Comparison of ENCODE assay signal across 13 cellular contexts in genomic region chr1:67736750-67737149, GRCh38. TPM values are rescaled to one million over a fixed set of nuclear protein-coding genes. Genes with fewer than 3 reads are reported as not detected.
DNase-seq lines count a peak whose midpoint lies in the region; ATAC-seq, FAIRE-seq and TF ChIP-seq lines count a peak whose summit lies in the region.
"Had no signal": no experiment of that assay in that cellular context is flagged by ENCODE, and none has a peak within 500 bp of the region (broad histone marks: within the 10 kb centered on the region; RNA-seq: fewer than 3 reads in every experiment).

No MANE protein-coding gene starts in this region.

- H3K4ac ChIP-seq in trophoblast cell (ENCODE audit: low read depth, low read length), result no peak overlapping the region

- no peaks in the 10 kb centered on the region for H3K9me3 ChIP-seq in BLaER1
- H3K9me3 ChIP-seq in Karpas-422 (ENCODE audit: low read length), result no peaks in the 10 kb centered on the region
- H3K9me3 ChIP-seq in pancreas, result no peaks in the 10 kb centered on the region
- H3K9me3 ChIP-seq in trophoblast cell (ENCODE audit: insufficient read depth, low read depth, low read length), result no peaks in the 10 kb centered on the region
- H3K9me3 ChIP-seq: Caco-2 had no signal

- ATAC-seq in pancreas (no peak), HG03135 (IDR thresholded peaks at IDR 0.05; ENCODE audit: unreplicated experiment) (no peak)

- H2AFZ ChIP-seq in Karpas-422 (ENCODE audit: low read length), result peak overlapping the region; percentile 90
- H2AFZ ChIP-seq in trophoblast cell (ENCODE audit: insufficient read depth, low read length, poor library complexity), result no peak overlapping the region

- peak overlapping the region; percentile 59; the same call in 1 of the 2 replicates for H3K9ac ChIP-seq in BLaER1
- H3K9ac ChIP-seq in Karpas-422 (ENCODE audit: low read length), result peak overlapping the region; percentile 33
- no peak overlapping the region for H3K9ac ChIP-seq in trophoblast cell (ENCODE audit: low read length)

- H3K14ac ChIP-seq in trophoblast cell (ENCODE audit: low read length), result no peak overlapping the region

- no peak for TF ChIP-seq CTCF in dorsolateral prefrontal cortex (IDR thresholded peaks at IDR 0.05 in 54 of 56, conservative IDR thresholded peaks at IDR 0.05 in 2 of 56; ENCODE audit: low read depth in 1 of 56, partially characterized antibody in 56 of 56)
- no peak for TF ChIP-seq CTCF in pancreas (IDR thresholded peaks at IDR 0.05)

- no peak overlapping the region for H2AK5ac ChIP-seq in trophoblast cell (ENCODE audit: low read length)

- H3K27ac ChIP-seq in BLaER1, result peak overlapping the region; percentile 78
- peak overlapping the region; percentile 32; the same call in 1 of the 2 replicates for H3K27ac ChIP-seq in Karpas-422 (ENCODE audit: low read length)
- H3K27ac ChIP-seq in dorsolateral prefrontal cortex, result peak overlapping the region in 49 of 59 donors; percentile 5 to 84 (median 65)
- H3K27ac ChIP-seq in pancreas, result peak overlapping the region; percentile 2 to 66 (median 31)
- no peak overlapping the region for H3K27ac ChIP-seq in trophoblast cell (ENCODE audit: low read depth, low read length)

- FAIRE-seq in pancreas (lab: Jason Lieb, UNC), result no peak
- FAIRE-seq: islet of Langerhans, urothelium cell line had no signal

- H4K91ac ChIP-seq in trophoblast cell (ENCODE audit: low read depth, low read length), result no peak overlapping the region

- 91 to 93% methylated on average over 3 of the region's 3 CpGs for WGBS in pancreas, 2 donors
- no CpG with 5 or more reads among the region's 3 CpGs for WGBS in trophoblast cell (ENCODE audit: extremely low coverage, insufficient coverage, insufficient read length)

- H3K4me3 ChIP-seq in BLaER1 (0 out of 2 replicates have a peak overlapping the region, but pooled peaks have one; percentile 46), Karpas-422 (ENCODE audit: low read length) (peak overlapping the region; percentile 49; the same call in 1 of the 2 replicates), dorsolateral prefrontal cortex (peak overlapping the region in 6 of 59 donors; percentile 9 to 33 (median 31)), pancreas (no peak overlapping the region), trophoblast cell (ENCODE audit: low read depth, low read length) (no peak overlapping the region), H7 (ENCODE audit: insufficient read depth, low read depth, low read length) (no peak overlapping the region)

- H2BK120ac ChIP-seq in trophoblast cell (ENCODE audit: insufficient read depth, low read length, poor library complexity), result no peak overlapping the region

- DNase-seq in Karpas-422, result no peak
- DNase-seq in dorsolateral prefrontal cortex, result no peak
- no peak for DNase-seq in pancreas
- no peak for DNase-seq in trophoblast cell
- no peak for DNase-seq in H7
- DNase-seq in hypothalamus (lab: John Stamatoyannopoulos, UW), result no peak
- DNase-seq: activated gamma-delta T cell, Caco-2, endodermal cell had no signal

- no peak overlapping the region for H3K18ac ChIP-seq in trophoblast cell (ENCODE audit: low read length)

- H3K36me3 ChIP-seq in BLaER1, result no peaks in the 10 kb centered on the region
- H3K36me3 ChIP-seq in Karpas-422 (ENCODE audit: insufficient read depth, low read length), result no peaks in the 10 kb centered on the region
- no peaks in the 10 kb centered on the region for H3K36me3 ChIP-seq in pancreas
- H3K36me3 ChIP-seq in trophoblast cell (ENCODE audit: control insufficient read depth in 1 of 2, insufficient read depth in 2 of 2, low read length in 2 of 2), result no peaks in the 10 kb centered on the region
- H3K36me3 ChIP-seq in H7 (replicated peaks; ENCODE audit: control insufficient read depth, insufficient read depth, low read length), result no peaks in the 10 kb centered on the region

- intact Hi-C loops in dorsolateral prefrontal cortex (cut with DNase I) (no loop called here), pancreas (cut with DNase I) (no loop called here)

- H3K9me2 ChIP-seq in Karpas-422 (replicated peaks; ENCODE audit: insufficient read depth, low read length), result no peaks in the 10 kb centered on the region

- H3K4me1 ChIP-seq in BLaER1 (peaks cover 59% of the 10 kb centered on the region), Karpas-422 (ENCODE audit: low read length) (peaks cover 41% of the 10 kb centered on the region), pancreas (peaks cover 9 to 17% (median 16%) of the 10 kb centered on the region in 3 donors), trophoblast cell (ENCODE audit: control insufficient read depth in 1 of 2, insufficient read depth in 2 of 2, low read length in 2 of 2) (peaks cover 16 to 19% of the 10 kb centered on the region in 2 experiments)

- no peak overlapping the region for H4K12ac ChIP-seq in trophoblast cell (ENCODE audit: low read depth, low read length)

- H4K8ac ChIP-seq in trophoblast cell (ENCODE audit: low read depth, low read length), result no peak overlapping the region

- H3K79me2 ChIP-seq in Karpas-422 (ENCODE audit: low read length) (no peaks in the 10 kb centered on the region), trophoblast cell (ENCODE audit: control insufficient read depth, insufficient read depth, low read length, poor library complexity) (no peaks in the 10 kb centered on the region)

- H3K4me2 ChIP-seq in BLaER1 (peak overlapping the region; percentile 85), Karpas-422 (ENCODE audit: low read depth, low read length, poor library complexity, severe bottlenecking) (peak overlapping the region; percentile 63), trophoblast cell (ENCODE audit: low read length) (no peak overlapping the region)

- no peak overlapping the region for H3K23ac ChIP-seq in trophoblast cell (ENCODE audit: low read length)

- no peaks in the 10 kb centered on the region for H4K20me1 ChIP-seq in BLaER1
- no peaks in the 10 kb centered on the region for H4K20me1 ChIP-seq in Karpas-422 (ENCODE audit: insufficient read depth, low read depth, low read length)

- H3K27me3 ChIP-seq in BLaER1, result no peaks in the 10 kb centered on the region
- no peaks in the 10 kb centered on the region for H3K27me3 ChIP-seq in Karpas-422 (ENCODE audit: low read length)
- no peaks in the 10 kb centered on the region for H3K27me3 ChIP-seq in dorsolateral prefrontal cortex
- no peaks in the 10 kb centered on the region for H3K27me3 ChIP-seq in pancreas
- no peaks in the 10 kb centered on the region for H3K27me3 ChIP-seq in trophoblast cell (ENCODE audit: insufficient read depth, low read length)
- no peaks in the 10 kb centered on the region for H3K27me3 ChIP-seq in H7 (ENCODE audit: control insufficient read depth, insufficient read depth, low read length)

- H2BK12ac ChIP-seq in trophoblast cell (ENCODE audit: low read length), result no peak overlapping the region

- H3K79me1 ChIP-seq in trophoblast cell (ENCODE audit: low read length), result peaks cover 6% of the 10 kb centered on the region

- no peak overlapping the region for H2BK5ac ChIP-seq in trophoblast cell (ENCODE audit: low read depth, low read length, poor library complexity)

RNA-seq across cellular contexts. Expression of gene GADD45A, which starts 51.7 kb away (rescaled TPM):
- total RNA-seq in Karpas-422 (2014; rRNA removed; shearing (Covaris generic); ENCODE audit: low replicate concordance), result 6.5 and 13.3 TPM in 2 replicates
- 100 to 1,000 TPM in 5 of 120 experiments, 10 to 100 TPM in 115; 14.8 to 161 (median 25.8) TPM for total RNA-seq in dorsolateral prefrontal cortex
- 10 to 100 TPM in 5 of 6 donors, 1 to 10 TPM in 1; 7.9 to 16.9 (median 12.7) TPM for total RNA-seq in pancreas
- polyA plus RNA-seq in pancreas, result 10 to 100 TPM; 16.1 to 17.3 TPM
- 81.0 and 84.6 TPM in 2 replicates for polyA plus RNA-seq in trophoblast cell (2013)
- total RNA-seq in H7 (2014; rRNA removed; shearing (Covaris generic)), result 18.3 TPM in 2 replicates

Comparison
In these comparisons a context has a peak if more than half of its experiments do, and no peak if none do; other contexts are left out.
1. H3K4me3 ChIP-seq: peak in BLaER1 (single experiment) and Karpas-422 (single experiment); none in pancreas (0 of 4), trophoblast cell (single experiment) and H7 (single experiment).